Comparison of ENCODE assay signal across 1 cellular context in the genomic region with DNA sequence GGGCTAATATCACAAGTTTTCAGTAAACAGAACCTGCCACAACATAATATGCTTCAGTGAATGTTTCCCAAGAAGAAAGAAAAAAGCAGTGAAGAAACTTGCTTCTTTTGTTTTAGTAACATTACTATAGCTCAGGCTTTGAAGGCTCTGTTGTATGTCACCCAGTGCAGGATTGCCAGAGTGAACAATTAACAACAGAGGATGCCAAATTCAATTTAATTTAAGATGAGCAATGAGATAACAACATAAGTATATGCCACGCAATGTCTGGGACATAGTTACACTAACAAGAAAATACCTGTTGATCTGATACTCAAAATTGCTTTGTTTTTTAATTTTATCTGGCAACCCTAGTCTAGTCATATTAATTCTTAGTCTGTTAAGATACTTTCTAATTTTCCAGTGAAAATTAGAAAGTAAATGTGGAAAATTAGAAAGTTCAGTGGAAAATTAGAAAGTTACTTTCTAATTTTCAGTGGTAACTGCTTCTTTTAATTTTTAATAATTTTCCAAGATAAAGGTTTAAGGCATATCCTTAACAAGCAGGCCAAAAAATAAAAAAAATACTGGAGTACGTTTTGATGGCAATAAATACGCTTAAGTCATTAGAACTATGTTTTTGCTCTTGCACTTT.
TF ChIP-seq lines count a peak whose summit lies in the region.

No MANE protein-coding gene starts in this region.

TF ChIP-seq in SK-N-SH treated with all-trans-retinoic acid at 6 μM for 48 hours, 23 proteins besides CTCF, POLR2A, EP300 and RAD21 (continued from another document):
- TF ChIP-seq ARNTL (CRISPR knock-in tag; IDR thresholded peaks at IDR 0.05; ENCODE audit: borderline replicate concordance, low read depth): no peak
- TF ChIP-seq, protein P1, sequence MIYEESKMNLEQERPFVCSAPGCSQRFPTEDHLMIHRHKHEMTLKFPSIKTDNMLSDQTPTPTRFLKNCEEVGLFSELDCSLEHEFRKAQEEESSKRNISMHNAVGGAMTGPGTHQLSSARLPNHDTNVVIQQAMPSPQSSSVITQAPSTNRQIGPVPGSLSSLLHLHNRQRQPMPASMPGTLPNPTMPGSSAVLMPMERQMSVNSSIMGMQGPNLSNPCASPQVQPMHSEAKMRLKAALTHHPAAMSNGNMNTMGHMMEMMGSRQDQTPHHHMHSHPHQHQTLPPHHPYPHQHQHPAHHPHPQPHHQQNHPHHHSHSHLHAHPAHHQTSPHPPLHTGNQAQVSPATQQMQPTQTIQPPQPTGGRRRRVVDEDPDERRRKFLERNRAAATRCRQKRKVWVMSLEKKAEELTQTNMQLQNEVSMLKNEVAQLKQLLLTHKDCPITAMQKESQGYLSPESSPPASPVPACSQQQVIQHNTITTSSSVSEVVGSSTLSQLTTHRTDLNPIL (CRISPR knock-in tag; IDR thresholded peaks at IDR 0.05; ENCODE audit: low read depth): no peak
